Comparison of ENCODE assay signal across 9 cellular contexts in genomic region chr11:18650859-18651557, GRCh38. TPM values are rescaled to one million over a fixed set of nuclear protein-coding genes. Genes with fewer than 3 reads are reported as not detected.
DNase-seq lines count a peak whose midpoint lies in the region; ATAC-seq, FAIRE-seq and TF ChIP-seq lines count a peak whose summit lies in the region.
"Had no signal": no experiment of that assay in that cellular context is flagged by ENCODE, and none has a peak within 500 bp of the region (broad histone marks: within the 10 kb centered on the region; RNA-seq: fewer than 3 reads in every experiment).

No MANE protein-coding gene starts in this region.

- no peak for FAIRE-seq in bronchial epithelial cell (lab: Jason Lieb, UNC)

- H3K27me3 ChIP-seq in cardiac muscle cell (no peaks in the 10 kb centered on the region), Peyer's patch (no peaks in the 10 kb centered on the region), bronchial epithelial cell (ENCODE audit: control insufficient read depth, insufficient read depth, low read length) (no peaks in the 10 kb centered on the region)

- intact Hi-C loops in cardiac septum (cut with DNase I) = no loop called here

- H3K9me3 ChIP-seq in cardiac muscle cell (ENCODE audit: low read depth) (no peaks in the 10 kb centered on the region), Peyer's patch (no peaks in the 10 kb centered on the region)

- H3K36me3 ChIP-seq in cardiac muscle cell = no peaks in the 10 kb centered on the region
- H3K36me3 ChIP-seq in Peyer's patch = no peaks in the 10 kb centered on the region
- H3K36me3 ChIP-seq in bronchial epithelial cell (ENCODE audit: control insufficient read depth, insufficient read depth, low read length) = no peaks in the 10 kb centered on the region

- no peak for TF ChIP-seq POLR2A in Peyer's patch (IDR thresholded peaks at IDR 0.05)

- peak; percentile 60 for ATAC-seq in HG03432 (IDR thresholded peaks at IDR 0.05; ENCODE audit: unreplicated experiment)
- ATAC-seq in left lobe of liver = peak; percentile 75
- ATAC-seq in GM19023 (IDR thresholded peaks at IDR 0.05; ENCODE audit: unreplicated experiment) = no peak
- no peak for ATAC-seq in HG02759 (IDR thresholded peaks at IDR 0.05; ENCODE audit: unreplicated experiment)
- ATAC-seq: naive thymus-derived CD8-positive, alpha-beta T cell had no signal

- H3K4me3 ChIP-seq in cardiac muscle cell (no peak overlapping the region), Peyer's patch (peak overlapping the region in 1 of 4 donors; percentile 22), bronchial epithelial cell (ENCODE audit: low read depth, low read length) (no peak overlapping the region)

- peak in 1 of 2 donors; percentile 78 for DNase-seq in cardiac muscle cell (ENCODE audit: low read depth in 1 of 2, low spot score in 1 of 2)
- DNase-seq in cardiac septum (ENCODE audit: low spot score) = no peak
- peak in 2 of 3 donors; percentile 46 to 81 for DNase-seq in Peyer's patch
- DNase-seq in bronchial epithelial cell (ENCODE audit: low read depth) = peak; percentile 26
- peak; percentile 47 for DNase-seq in left lobe of liver (ENCODE audit: low spot score)

- no peak overlapping the region for H3K27ac ChIP-seq in cardiac muscle cell
- H3K27ac ChIP-seq in Peyer's patch = no peak overlapping the region

- no peaks in the 10 kb centered on the region for H3K4me1 ChIP-seq in cardiac muscle cell (ENCODE audit: low read depth)
- H3K4me1 ChIP-seq in Peyer's patch = no peaks in the 10 kb centered on the region

- TF ChIP-seq CTCF in cardiac muscle cell (IDR thresholded peaks at IDR 0.05; ENCODE audit: low read depth, low read length) = peak; percentile 67
- peak in 5 of 6 experiments; percentile 47 to 75 (median 67) for TF ChIP-seq CTCF in Peyer's patch (IDR thresholded peaks at IDR 0.05)
- TF ChIP-seq CTCF in bronchial epithelial cell (IDR thresholded peaks at IDR 0.05; ENCODE audit: insufficient read depth, low read length, severe bottlenecking) = peak; percentile 42

RNA-seq across cellular contexts. Expression of gene SPTY2D1, which starts 16.9 kb away (rescaled TPM):
- total RNA-seq in cardiac muscle cell (13.4 and 14.3 TPM in 2 replicates), cardiac septum (9.8 TPM), Peyer's patch (10 to 100 TPM; 14.2 to 19.3 (median 17.8) TPM), bronchial epithelial cell (12.6 and 17.3 TPM in 2 replicates), left lobe of liver (6.8 TPM)
- polyA plus RNA-seq in cardiac muscle cell = 4.3 and 6.6 TPM in 2 replicates

RNA-seq across cellular contexts. Expression of gene TMEM86A, which starts 47.6 kb away (rescaled TPM):
- total RNA-seq in cardiac muscle cell (3.4 and 4.1 TPM in 2 replicates), cardiac septum (2.6 TPM), Peyer's patch (1 to 10 TPM in 2 of 4 donors, under 1 TPM in 1, not detected in 1; 0.53 to 4.4 (median 1.9) TPM), bronchial epithelial cell (0.53 and 0.90 TPM in 2 replicates), left lobe of liver (5.3 TPM)
- polyA plus RNA-seq in cardiac muscle cell = 4.1 and 5.2 TPM in 2 replicates

RNA-seq across cellular contexts. Expression of gene MISFA, which starts 51.4 kb away (rescaled TPM):
- total RNA-seq in cardiac muscle cell (3.6 and 4.9 TPM in 2 replicates), cardiac septum (6.4 TPM), Peyer's patch (not detected), bronchial epithelial cell (0.64 and 0.79 TPM in 2 replicates), left lobe of liver (1.2 TPM)
- polyA plus RNA-seq in cardiac muscle cell = 4.0 and 6.1 TPM in 2 replicates

Comparison
In these comparisons a context has a peak if more than half of its experiments do, and no peak if none do; other contexts are left out.
1. ATAC-seq: peak in HG03432 (single experiment) and left lobe of liver (single experiment); none in GM19023 (single experiment) and HG02759 (single experiment).
2. Peak in every context shown above with its lines, with median percentiles within 50 percentile points of each other: CTCF ChIP-seq.